Comparison of ENCODE assay signal across 1 cellular context in genomic region chr1:24642481-24643361, GRCh38.
TF ChIP-seq lines count a peak whose summit lies in the region.

A gene with protein sequence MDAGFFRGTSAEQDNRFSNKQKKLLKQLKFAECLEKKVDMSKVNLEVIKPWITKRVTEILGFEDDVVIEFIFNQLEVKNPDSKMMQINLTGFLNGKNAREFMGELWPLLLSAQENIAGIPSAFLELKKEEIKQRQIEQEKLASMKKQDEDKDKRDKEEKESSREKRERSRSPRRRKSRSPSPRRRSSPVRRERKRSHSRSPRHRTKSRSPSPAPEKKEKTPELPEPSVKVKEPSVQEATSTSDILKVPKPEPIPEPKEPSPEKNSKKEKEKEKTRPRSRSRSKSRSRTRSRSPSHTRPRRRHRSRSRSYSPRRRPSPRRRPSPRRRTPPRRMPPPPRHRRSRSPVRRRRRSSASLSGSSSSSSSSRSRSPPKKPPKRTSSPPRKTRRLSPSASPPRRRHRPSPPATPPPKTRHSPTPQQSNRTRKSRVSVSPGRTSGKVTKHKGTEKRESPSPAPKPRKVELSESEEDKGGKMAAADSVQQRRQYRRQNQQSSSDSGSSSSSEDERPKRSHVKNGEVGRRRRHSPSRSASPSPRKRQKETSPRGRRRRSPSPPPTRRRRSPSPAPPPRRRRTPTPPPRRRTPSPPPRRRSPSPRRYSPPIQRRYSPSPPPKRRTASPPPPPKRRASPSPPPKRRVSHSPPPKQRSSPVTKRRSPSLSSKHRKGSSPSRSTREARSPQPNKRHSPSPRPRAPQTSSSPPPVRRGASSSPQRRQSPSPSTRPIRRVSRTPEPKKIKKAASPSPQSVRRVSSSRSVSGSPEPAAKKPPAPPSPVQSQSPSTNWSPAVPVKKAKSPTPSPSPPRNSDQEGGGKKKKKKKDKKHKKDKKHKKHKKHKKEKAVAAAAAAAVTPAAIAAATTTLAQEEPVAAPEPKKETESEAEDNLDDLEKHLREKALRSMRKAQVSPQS (plus strand): TSS chr1:24643302. CDS start chr1:24643327, 25 bp downstream.

TF ChIP-seq in HepG2, 621 proteins besides CTCF, POLR2A, EP300 and RAD21 (continued from another document and continues in another):
- TF ChIP-seq ZNF574 (CRISPR knock-in tag; IDR thresholded peaks at IDR 0.05) (peak; percentile 90), ZNF501 (CRISPR knock-in tag; IDR thresholded peaks at IDR 0.05) (peak; percentile 77; the same call in 1 of the 2 replicates), ZBTB43 (CRISPR knock-in tag; conservative IDR thresholded peaks at IDR 0.05) (peak; percentile 43; the same call in 1 of the 2 replicates), TCF7 (IDR thresholded peaks at IDR 0.05; ENCODE audit: low read depth) (no peak), HNF4A (CRISPR knock-in tag; IDR thresholded peaks at IDR 0.05) (0 out of 2 replicates have a peak, but pooled peaks have one; percentile 22), KLF6 (CRISPR knock-in tag; IDR thresholded peaks at IDR 0.05) (peak; percentile 88), THAP8 (CRISPR knock-in tag; IDR thresholded peaks at IDR 0.05; ENCODE audit: borderline replicate concordance) (no peak), REPIN1 (CRISPR knock-in tag; IDR thresholded peaks at IDR 0.05; ENCODE audit: borderline replicate concordance, low read depth) (peak; percentile 79), ZFP90 (CRISPR knock-in tag; IDR thresholded peaks at IDR 0.05; ENCODE audit: borderline replicate concordance) (no peak; the same call in 1 of the 2 replicates), ZNF282 (IDR thresholded peaks at IDR 0.05; ENCODE audit: partially characterized antibody) (no peak), SMYD3 (CRISPR knock-in tag; IDR thresholded peaks at IDR 0.05) (peak; percentile 75), KDM3A (CRISPR knock-in tag; IDR thresholded peaks at IDR 0.05; ENCODE audit: low read depth) (no peak), ZFP36L1 (CRISPR knock-in tag; IDR thresholded peaks at IDR 0.05) (peak; percentile 82; the same call in 1 of the 2 replicates), TEAD2 (CRISPR knock-in tag; IDR thresholded peaks at IDR 0.05) (no peak), ZNF264 (CRISPR knock-in tag; IDR thresholded peaks at IDR 0.05) (peak; percentile 42; the same call in 1 of the 2 replicates), ZNF225 (CRISPR knock-in tag; IDR thresholded peaks at IDR 0.05) (peak; percentile 75; the same call in 1 of the 2 replicates), ZNF160 (CRISPR knock-in tag; IDR thresholded peaks at IDR 0.05) (0 out of 2 replicates have a peak, but pooled peaks have one; percentile 35), ZNF770 (CRISPR knock-in tag; IDR thresholded peaks at IDR 0.05) (peak; percentile 40; the same call in 1 of the 2 replicates), ZNF317 (CRISPR knock-in tag; IDR thresholded peaks at IDR 0.05) (peak; percentile 70)
- TF ChIP-seq, protein P1, sequence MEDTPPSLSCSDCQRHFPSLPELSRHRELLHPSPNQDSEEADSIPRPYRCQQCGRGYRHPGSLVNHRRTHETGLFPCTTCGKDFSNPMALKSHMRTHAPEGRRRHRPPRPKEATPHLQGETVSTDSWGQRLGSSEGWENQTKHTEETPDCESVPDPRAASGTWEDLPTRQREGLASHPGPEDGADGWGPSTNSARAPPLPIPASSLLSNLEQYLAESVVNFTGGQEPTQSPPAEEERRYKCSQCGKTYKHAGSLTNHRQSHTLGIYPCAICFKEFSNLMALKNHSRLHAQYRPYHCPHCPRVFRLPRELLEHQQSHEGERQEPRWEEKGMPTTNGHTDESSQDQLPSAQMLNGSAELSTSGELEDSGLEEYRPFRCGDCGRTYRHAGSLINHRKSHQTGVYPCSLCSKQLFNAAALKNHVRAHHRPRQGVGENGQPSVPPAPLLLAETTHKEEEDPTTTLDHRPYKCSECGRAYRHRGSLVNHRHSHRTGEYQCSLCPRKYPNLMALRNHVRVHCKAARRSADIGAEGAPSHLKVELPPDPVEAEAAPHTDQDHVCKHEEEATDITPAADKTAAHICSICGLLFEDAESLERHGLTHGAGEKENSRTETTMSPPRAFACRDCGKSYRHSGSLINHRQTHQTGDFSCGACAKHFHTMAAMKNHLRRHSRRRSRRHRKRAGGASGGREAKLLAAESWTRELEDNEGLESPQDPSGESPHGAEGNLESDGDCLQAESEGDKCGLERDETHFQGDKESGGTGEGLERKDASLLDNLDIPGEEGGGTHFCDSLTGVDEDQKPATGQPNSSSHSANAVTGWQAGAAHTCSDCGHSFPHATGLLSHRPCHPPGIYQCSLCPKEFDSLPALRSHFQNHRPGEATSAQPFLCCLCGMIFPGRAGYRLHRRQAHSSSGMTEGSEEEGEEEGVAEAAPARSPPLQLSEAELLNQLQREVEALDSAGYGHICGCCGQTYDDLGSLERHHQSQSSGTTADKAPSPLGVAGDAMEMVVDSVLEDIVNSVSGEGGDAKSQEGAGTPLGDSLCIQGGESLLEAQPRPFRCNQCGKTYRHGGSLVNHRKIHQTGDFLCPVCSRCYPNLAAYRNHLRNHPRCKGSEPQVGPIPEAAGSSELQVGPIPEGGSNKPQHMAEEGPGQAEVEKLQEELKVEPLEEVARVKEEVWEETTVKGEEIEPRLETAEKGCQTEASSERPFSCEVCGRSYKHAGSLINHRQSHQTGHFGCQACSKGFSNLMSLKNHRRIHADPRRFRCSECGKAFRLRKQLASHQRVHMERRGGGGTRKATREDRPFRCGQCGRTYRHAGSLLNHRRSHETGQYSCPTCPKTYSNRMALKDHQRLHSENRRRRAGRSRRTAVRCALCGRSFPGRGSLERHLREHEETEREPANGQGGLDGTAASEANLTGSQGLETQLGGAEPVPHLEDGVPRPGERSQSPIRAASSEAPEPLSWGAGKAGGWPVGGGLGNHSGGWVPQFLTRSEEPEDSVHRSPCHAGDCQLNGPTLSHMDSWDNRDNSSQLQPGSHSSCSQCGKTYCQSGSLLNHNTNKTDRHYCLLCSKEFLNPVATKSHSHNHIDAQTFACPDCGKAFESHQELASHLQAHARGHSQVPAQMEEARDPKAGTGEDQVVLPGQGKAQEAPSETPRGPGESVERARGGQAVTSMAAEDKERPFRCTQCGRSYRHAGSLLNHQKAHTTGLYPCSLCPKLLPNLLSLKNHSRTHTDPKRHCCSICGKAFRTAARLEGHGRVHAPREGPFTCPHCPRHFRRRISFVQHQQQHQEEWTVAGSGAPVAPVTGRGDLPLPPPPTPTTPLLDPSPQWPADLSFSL (CRISPR knock-in tag; IDR thresholded peaks at IDR 0.05), result peak; percentile 65; the same call in 1 of the 2 replicates
- TF ChIP-seq, protein P2, sequence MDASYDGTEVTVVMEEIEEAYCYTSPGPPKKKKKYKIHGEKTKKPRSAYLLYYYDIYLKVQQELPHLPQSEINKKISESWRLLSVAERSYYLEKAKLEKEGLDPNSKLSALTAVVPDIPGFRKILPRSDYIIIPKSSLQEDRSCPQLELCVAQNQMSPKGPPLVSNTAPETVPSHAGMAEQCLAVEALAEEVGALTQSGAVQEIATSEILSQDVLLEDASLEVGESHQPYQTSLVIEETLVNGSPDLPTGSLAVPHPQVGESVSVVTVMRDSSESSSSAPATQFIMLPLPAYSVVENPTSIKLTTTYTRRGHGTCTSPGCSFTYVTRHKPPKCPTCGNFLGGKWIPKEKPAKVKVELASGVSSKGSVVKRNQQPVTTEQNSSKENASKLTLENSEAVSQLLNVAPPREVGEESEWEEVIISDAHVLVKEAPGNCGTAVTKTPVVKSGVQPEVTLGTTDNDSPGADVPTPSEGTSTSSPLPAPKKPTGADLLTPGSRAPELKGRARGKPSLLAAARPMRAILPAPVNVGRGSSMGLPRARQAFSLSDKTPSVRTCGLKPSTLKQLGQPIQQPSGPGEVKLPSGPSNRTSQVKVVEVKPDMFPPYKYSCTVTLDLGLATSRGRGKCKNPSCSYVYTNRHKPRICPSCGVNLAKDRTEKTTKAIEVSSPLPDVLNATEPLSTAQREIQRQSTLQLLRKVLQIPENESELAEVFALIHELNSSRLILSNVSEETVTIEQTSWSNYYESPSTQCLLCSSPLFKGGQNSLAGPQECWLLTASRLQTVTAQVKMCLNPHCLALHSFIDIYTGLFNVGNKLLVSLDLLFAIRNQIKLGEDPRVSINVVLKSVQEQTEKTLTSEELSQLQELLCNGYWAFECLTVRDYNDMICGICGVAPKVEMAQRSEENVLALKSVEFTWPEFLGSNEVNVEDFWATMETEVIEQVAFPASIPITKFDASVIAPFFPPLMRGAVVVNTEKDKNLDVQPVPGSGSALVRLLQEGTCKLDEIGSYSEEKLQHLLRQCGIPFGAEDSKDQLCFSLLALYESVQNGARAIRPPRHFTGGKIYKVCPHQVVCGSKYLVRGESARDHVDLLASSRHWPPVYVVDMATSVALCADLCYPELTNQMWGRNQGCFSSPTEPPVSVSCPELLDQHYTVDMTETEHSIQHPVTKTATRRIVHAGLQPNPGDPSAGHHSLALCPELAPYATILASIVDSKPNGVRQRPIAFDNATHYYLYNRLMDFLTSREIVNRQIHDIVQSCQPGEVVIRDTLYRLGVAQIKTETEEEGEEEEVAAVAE (CRISPR knock-in tag; IDR thresholded peaks at IDR 0.05; ENCODE audit: borderline replicate concordance), result peak; percentile 69; the same call in 1 of the 2 replicates
- TF ChIP-seq, protein P3, sequence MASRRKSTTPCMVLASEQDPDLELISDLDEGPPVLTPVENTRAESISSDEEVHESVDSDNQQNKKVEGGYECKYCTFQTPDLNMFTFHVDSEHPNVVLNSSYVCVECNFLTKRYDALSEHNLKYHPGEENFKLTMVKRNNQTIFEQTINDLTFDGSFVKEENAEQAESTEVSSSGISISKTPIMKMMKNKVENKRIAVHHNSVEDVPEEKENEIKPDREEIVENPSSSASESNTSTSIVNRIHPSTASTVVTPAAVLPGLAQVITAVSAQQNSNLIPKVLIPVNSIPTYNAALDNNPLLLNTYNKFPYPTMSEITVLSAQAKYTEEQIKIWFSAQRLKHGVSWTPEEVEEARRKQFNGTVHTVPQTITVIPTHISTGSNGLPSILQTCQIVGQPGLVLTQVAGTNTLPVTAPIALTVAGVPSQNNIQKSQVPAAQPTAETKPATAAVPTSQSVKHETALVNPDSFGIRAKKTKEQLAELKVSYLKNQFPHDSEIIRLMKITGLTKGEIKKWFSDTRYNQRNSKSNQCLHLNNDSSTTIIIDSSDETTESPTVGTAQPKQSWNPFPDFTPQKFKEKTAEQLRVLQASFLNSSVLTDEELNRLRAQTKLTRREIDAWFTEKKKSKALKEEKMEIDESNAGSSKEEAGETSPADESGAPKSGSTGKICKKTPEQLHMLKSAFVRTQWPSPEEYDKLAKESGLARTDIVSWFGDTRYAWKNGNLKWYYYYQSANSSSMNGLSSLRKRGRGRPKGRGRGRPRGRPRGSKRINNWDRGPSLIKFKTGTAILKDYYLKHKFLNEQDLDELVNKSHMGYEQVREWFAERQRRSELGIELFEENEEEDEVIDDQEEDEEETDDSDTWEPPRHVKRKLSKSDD (CRISPR knock-in tag; IDR thresholded peaks at IDR 0.05; ENCODE audit: low read depth), result peak; percentile 96
- TF ChIP-seq, protein P4, sequence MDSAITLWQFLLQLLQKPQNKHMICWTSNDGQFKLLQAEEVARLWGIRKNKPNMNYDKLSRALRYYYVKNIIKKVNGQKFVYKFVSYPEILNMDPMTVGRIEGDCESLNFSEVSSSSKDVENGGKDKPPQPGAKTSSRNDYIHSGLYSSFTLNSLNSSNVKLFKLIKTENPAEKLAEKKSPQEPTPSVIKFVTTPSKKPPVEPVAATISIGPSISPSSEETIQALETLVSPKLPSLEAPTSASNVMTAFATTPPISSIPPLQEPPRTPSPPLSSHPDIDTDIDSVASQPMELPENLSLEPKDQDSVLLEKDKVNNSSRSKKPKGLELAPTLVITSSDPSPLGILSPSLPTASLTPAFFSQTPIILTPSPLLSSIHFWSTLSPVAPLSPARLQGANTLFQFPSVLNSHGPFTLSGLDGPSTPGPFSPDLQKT (CRISPR knock-in tag; IDR thresholded peaks at IDR 0.05; ENCODE audit: borderline replicate concordance), result no peak
